In genomic region chr2:239328306-239329191, GRCh38 we compare ENCODE assay signal across 10 cellular contexts.
A peak's percentile ranks its signal among the peaks of the same experiment; 100 is the strongest.
DNase-seq lines count a peak whose midpoint lies in the region; ATAC-seq and TF ChIP-seq lines count a peak whose summit lies in the region.
"Had no signal": no experiment of that assay in that cellular context is flagged by ENCODE, and none has a peak within 500 bp of the region (broad histone marks: within the 10 kb centered on the region; RNA-seq: fewer than 3 reads in every experiment).

No MANE protein-coding gene starts in this region.

- peak overlapping the region; percentile 16 for H3K4me3 Mint-ChIP-seq in activated naive CD8-positive, alpha-beta T cell treated with anti-CD3 and anti-CD28 coated beads, Interleukin-2, amount 10 ng/mL, durations not matched to agents 7 days and 5 days
- H3K4me3 Mint-ChIP-seq in activated naive CD8-positive, alpha-beta T cell treated with anti-CD3 and anti-CD28 coated beads, Interleukin-2, amount 50 U/mL, for 24 hours = no peak overlapping the region
- H3K4me3 Mint-ChIP-seq: activated CD4-positive, alpha-beta memory T cell treated with anti-CD3 and anti-CD28 coated beads for 36 hours had no signal

- H3K4me1 ChIP-seq in ectodermal cell (ENCODE audit: control insufficient read depth, insufficient read depth, low read length) (peaks cover 24% of the 10 kb centered on the region), uterus (peaks cover 22 to 25% of the 10 kb centered on the region in 2 donors)

- H3K27ac ChIP-seq in ectodermal cell (ENCODE audit: insufficient read depth, low read depth, low read length, poor library complexity, severe bottlenecking) (peak overlapping the region; percentile 16), uterus (peak overlapping the region; percentile 92 to 94)

- DNase-seq in activated naive CD8-positive, alpha-beta T cell treated with anti-CD3 and anti-CD28 coated beads, Interleukin-2, amount 10 ng/mL, durations not matched to agents 7 days and 5 days = no peak
- DNase-seq in activated naive CD8-positive, alpha-beta T cell treated with anti-CD3 and anti-CD28 coated beads, Interleukin-2, amount 50 U/mL, for 24 hours = no peak
- DNase-seq in mucosa of gallbladder (ENCODE audit: low spot score) (peak; percentile 77), uterus (peak; percentile 87 to 91), DMS153 (lab: John Stamatoyannopoulos, UW) (no peak), NCI-H82 (lab: John Stamatoyannopoulos, UW) (no peak)
- DNase-seq: naive B cell had no signal

- H3K27me3 Mint-ChIP-seq in activated naive CD8-positive, alpha-beta T cell treated with anti-CD3 and anti-CD28 coated beads, Interleukin-2, amount 10 ng/mL, durations not matched to agents 7 days and 5 days = peaks cover 2% of the 10 kb centered on the region
- no peaks in the 10 kb centered on the region for H3K27me3 Mint-ChIP-seq in activated naive CD8-positive, alpha-beta T cell treated with anti-CD3 and anti-CD28 coated beads, Interleukin-2, amount 50 U/mL, for 24 hours
- H3K27me3 Mint-ChIP-seq: activated CD4-positive, alpha-beta memory T cell treated with anti-CD3 and anti-CD28 coated beads for 36 hours; naive B cell had no signal

- POLR2A ChIA-PET in activated naive CD8-positive, alpha-beta T cell treated with anti-CD3 and anti-CD28 coated beads, Interleukin-2, amount 10 ng/mL, durations not matched to agents 7 days and 5 days (lab: Charles Lee) = interaction anchor here (0.7 kb wide), 1 partner anchor 70 kb away, joined by 3 read pairs; no protein-coding TSS in a partner anchor

- TF ChIP-seq CTCF in uterus (IDR thresholded peaks at IDR 0.05) = peak in 1 of 4 experiments; percentile 13

- H3K9me3 ChIP-seq in ectodermal cell (ENCODE audit: control insufficient read depth, low read length) (no peaks in the 10 kb centered on the region), uterus (no peaks in the 10 kb centered on the region)

- H3K27ac Mint-ChIP-seq in activated naive CD8-positive, alpha-beta T cell treated with anti-CD3 and anti-CD28 coated beads, Interleukin-2, amount 10 ng/mL, durations not matched to agents 7 days and 5 days = no peak overlapping the region
- no peak overlapping the region for H3K27ac Mint-ChIP-seq in activated naive CD8-positive, alpha-beta T cell treated with anti-CD3 and anti-CD28 coated beads, Interleukin-2, amount 50 U/mL, for 24 hours

- ATAC-seq in activated naive CD8-positive, alpha-beta T cell treated with anti-CD3 and anti-CD28 coated beads, Interleukin-2, amount 10 ng/mL, durations not matched to agents 7 days and 5 days (ENCODE audit: low read depth) = no peak
- ATAC-seq in activated naive CD8-positive, alpha-beta T cell treated with anti-CD3 and anti-CD28 coated beads, Interleukin-2, amount 50 U/mL, for 24 hours = no peak
- no peak for ATAC-seq in HG03135 (IDR thresholded peaks at IDR 0.05; ENCODE audit: unreplicated experiment)

- H3K4me3 ChIP-seq in ectodermal cell (ENCODE audit: insufficient read depth, low read depth, low read length) = no peak overlapping the region
- peak overlapping the region in 1 of 2 donors; percentile 25 for H3K4me3 ChIP-seq in uterus

- H3K36me3 ChIP-seq in ectodermal cell (ENCODE audit: control insufficient read depth, insufficient read depth, low read length) (no peaks in the 10 kb centered on the region), uterus (no peaks in the 10 kb centered on the region)

- H3K9me3 Mint-ChIP-seq in activated naive CD8-positive, alpha-beta T cell treated with anti-CD3 and anti-CD28 coated beads, Interleukin-2, amount 10 ng/mL, durations not matched to agents 7 days and 5 days = no peaks in the 10 kb centered on the region
- H3K9me3 Mint-ChIP-seq in activated naive CD8-positive, alpha-beta T cell treated with anti-CD3 and anti-CD28 coated beads, Interleukin-2, amount 50 U/mL, for 24 hours = no peaks in the 10 kb centered on the region
- H3K9me3 Mint-ChIP-seq: activated CD4-positive, alpha-beta memory T cell treated with anti-CD3 and anti-CD28 coated beads for 36 hours had no signal

- WGBS in ectodermal cell, 2 experiments = 89 to 91% methylated on average over 21 of the region's 21 CpGs

- H3K27me3 ChIP-seq in ectodermal cell (ENCODE audit: control insufficient read depth, insufficient read depth, low read length, poor library complexity, severe bottlenecking) (no peaks in the 10 kb centered on the region), uterus (no peaks in the 10 kb centered on the region)

- peak in 1 of 2 donors; percentile 12 for TF ChIP-seq POLR2A in uterus (IDR thresholded peaks at IDR 0.05)

- peaks cover 54% of the 10 kb centered on the region for H3K4me1 Mint-ChIP-seq in activated naive CD8-positive, alpha-beta T cell treated with anti-CD3 and anti-CD28 coated beads, Interleukin-2, amount 10 ng/mL, durations not matched to agents 7 days and 5 days
- peaks cover 55% of the 10 kb centered on the region for H3K4me1 Mint-ChIP-seq in activated naive CD8-positive, alpha-beta T cell treated with anti-CD3 and anti-CD28 coated beads, Interleukin-2, amount 50 U/mL, for 24 hours

- H3K36me3 Mint-ChIP-seq in activated naive CD8-positive, alpha-beta T cell treated with anti-CD3 and anti-CD28 coated beads, Interleukin-2, amount 10 ng/mL, durations not matched to agents 7 days and 5 days = peaks cover 11% of the 10 kb centered on the region
- peaks cover 10% of the 10 kb centered on the region for H3K36me3 Mint-ChIP-seq in activated naive CD8-positive, alpha-beta T cell treated with anti-CD3 and anti-CD28 coated beads, Interleukin-2, amount 50 U/mL, for 24 hours (ENCODE audit: low read depth)

- intact Hi-C loops in uterus (cut with DNase I; ENCODE audit: low total_unique reads) = no loop called here

Comparison
In these comparisons a context has a peak if more than half of its experiments do, and no peak if none do; other contexts are left out.
1. DNase-seq: peak in mucosa of gallbladder (single experiment) and uterus (2 of 2); none in activated naive CD8-positive, alpha-beta T cell treated with anti-CD3 and anti-CD28 coated beads, Interleukin-2, amount 10 ng/mL, durations not matched to agents 7 days and 5 days (single experiment), activated naive CD8-positive, alpha-beta T cell treated with anti-CD3 and anti-CD28 coated beads, Interleukin-2, amount 50 U/mL, for 24 hours (single experiment), DMS153 (single experiment) and NCI-H82 (single experiment).